ENCODE assay signal across 1 cellular context in genomic region chr4:1248262-1249147, GRCh38.
TF ChIP-seq lines count a peak whose summit lies in the region.

Gene CTBP1 (minus strand): TSS chr4:1249130. CDS start chr4:1241331, 7,799 bp downstream.

TF ChIP-seq in HepG2, 621 proteins besides CTCF, POLR2A, EP300 and RAD21 (continued from another document and continues in another):
- TF ChIP-seq, protein P1, sequence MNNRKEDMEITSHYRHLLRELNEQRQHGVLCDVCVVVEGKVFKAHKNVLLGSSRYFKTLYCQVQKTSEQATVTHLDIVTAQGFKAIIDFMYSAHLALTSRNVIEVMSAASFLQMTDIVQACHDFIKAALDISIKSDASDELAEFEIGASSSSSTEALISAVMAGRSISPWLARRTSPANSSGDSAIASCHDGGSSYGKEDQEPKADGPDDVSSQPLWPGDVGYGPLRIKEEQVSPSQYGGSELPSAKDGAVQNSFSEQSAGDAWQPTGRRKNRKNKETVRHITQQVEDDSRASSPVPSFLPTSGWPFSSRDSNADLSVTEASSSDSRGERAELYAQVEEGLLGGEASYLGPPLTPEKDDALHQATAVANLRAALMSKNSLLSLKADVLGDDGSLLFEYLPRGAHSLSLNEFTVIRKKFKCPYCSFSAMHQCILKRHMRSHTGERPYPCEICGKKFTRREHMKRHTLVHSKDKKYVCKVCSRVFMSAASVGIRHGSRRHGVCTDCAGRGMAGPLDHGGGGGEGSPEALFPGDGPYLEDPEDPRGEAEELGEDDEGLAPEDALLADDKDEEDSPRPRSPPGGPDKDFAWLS (CRISPR knock-in tag; IDR thresholded peaks at IDR 0.05; ENCODE audit: borderline replicate concordance): no peak
- TF ChIP-seq ZSCAN22 (CRISPR knock-in tag; IDR thresholded peaks at IDR 0.05) (peak; percentile 94), NCOR1 (IDR thresholded peaks at IDR 0.05; ENCODE audit: borderline replicate concordance, low read length) (no peak), ARNT (IDR thresholded peaks at IDR 0.05) (no peak), FOXP1 (IDR thresholded peaks at IDR 0.05) (no peak), FOXP1 (CRISPR knock-in tag; IDR thresholded peaks at IDR 0.05) (no peak), ARID3A (IDR thresholded peaks at IDR 0.05; ENCODE audit: low read depth, low read length) (no peak), PPARG (CRISPR knock-in tag; conservative IDR thresholded peaks at IDR 0.05) (no peak), KDM4B (CRISPR knock-in tag; IDR thresholded peaks at IDR 0.05) (no peak), ZFP82 (CRISPR knock-in tag; IDR thresholded peaks at IDR 0.05; ENCODE audit: borderline replicate concordance) (peak; percentile 36; the same call in 1 of the 2 replicates), TAF1 (CRISPR knock-in tag; IDR thresholded peaks at IDR 0.05) (peak; percentile 48), ZSCAN21 (CRISPR knock-in tag; IDR thresholded peaks at IDR 0.05; ENCODE audit: borderline replicate concordance) (no peak), MXD1 (CRISPR knock-in tag; IDR thresholded peaks at IDR 0.05) (peak; percentile 15; the same call in 1 of the 2 replicates), RELA (CRISPR knock-in tag; IDR thresholded peaks at IDR 0.05) (no peak), ZBTB39 (CRISPR knock-in tag; IDR thresholded peaks at IDR 0.05) (no peak), ZNF776 (CRISPR knock-in tag; IDR thresholded peaks at IDR 0.05) (no peak), ZSCAN30 (CRISPR knock-in tag; IDR thresholded peaks at IDR 0.05) (no peak), ZNF510 (CRISPR knock-in tag; IDR thresholded peaks at IDR 0.05; ENCODE audit: low read depth) (no peak), KDM5A (IDR thresholded peaks at IDR 0.05; ENCODE audit: borderline replicate concordance, low read length) (peak; percentile 72; the same call in 1 of the 2 replicates), NFATC3 (CRISPR knock-in tag; IDR thresholded peaks at IDR 0.05) (no peak), ETV5 (CRISPR knock-in tag; IDR thresholded peaks at IDR 0.05; ENCODE audit: borderline replicate concordance) (no peak), NCOA2 (CRISPR knock-in tag; IDR thresholded peaks at IDR 0.05) (no peak), SOX6 (IDR thresholded peaks at IDR 0.05) (no peak), SOX6 (CRISPR knock-in tag; IDR thresholded peaks at IDR 0.05) (no peak), ESRRA (CRISPR knock-in tag; IDR thresholded peaks at IDR 0.05; ENCODE audit: low read depth) (no peak), FOXM1 (CRISPR knock-in tag; IDR thresholded peaks at IDR 0.05) (no peak)
- TF ChIP-seq, protein P2, sequence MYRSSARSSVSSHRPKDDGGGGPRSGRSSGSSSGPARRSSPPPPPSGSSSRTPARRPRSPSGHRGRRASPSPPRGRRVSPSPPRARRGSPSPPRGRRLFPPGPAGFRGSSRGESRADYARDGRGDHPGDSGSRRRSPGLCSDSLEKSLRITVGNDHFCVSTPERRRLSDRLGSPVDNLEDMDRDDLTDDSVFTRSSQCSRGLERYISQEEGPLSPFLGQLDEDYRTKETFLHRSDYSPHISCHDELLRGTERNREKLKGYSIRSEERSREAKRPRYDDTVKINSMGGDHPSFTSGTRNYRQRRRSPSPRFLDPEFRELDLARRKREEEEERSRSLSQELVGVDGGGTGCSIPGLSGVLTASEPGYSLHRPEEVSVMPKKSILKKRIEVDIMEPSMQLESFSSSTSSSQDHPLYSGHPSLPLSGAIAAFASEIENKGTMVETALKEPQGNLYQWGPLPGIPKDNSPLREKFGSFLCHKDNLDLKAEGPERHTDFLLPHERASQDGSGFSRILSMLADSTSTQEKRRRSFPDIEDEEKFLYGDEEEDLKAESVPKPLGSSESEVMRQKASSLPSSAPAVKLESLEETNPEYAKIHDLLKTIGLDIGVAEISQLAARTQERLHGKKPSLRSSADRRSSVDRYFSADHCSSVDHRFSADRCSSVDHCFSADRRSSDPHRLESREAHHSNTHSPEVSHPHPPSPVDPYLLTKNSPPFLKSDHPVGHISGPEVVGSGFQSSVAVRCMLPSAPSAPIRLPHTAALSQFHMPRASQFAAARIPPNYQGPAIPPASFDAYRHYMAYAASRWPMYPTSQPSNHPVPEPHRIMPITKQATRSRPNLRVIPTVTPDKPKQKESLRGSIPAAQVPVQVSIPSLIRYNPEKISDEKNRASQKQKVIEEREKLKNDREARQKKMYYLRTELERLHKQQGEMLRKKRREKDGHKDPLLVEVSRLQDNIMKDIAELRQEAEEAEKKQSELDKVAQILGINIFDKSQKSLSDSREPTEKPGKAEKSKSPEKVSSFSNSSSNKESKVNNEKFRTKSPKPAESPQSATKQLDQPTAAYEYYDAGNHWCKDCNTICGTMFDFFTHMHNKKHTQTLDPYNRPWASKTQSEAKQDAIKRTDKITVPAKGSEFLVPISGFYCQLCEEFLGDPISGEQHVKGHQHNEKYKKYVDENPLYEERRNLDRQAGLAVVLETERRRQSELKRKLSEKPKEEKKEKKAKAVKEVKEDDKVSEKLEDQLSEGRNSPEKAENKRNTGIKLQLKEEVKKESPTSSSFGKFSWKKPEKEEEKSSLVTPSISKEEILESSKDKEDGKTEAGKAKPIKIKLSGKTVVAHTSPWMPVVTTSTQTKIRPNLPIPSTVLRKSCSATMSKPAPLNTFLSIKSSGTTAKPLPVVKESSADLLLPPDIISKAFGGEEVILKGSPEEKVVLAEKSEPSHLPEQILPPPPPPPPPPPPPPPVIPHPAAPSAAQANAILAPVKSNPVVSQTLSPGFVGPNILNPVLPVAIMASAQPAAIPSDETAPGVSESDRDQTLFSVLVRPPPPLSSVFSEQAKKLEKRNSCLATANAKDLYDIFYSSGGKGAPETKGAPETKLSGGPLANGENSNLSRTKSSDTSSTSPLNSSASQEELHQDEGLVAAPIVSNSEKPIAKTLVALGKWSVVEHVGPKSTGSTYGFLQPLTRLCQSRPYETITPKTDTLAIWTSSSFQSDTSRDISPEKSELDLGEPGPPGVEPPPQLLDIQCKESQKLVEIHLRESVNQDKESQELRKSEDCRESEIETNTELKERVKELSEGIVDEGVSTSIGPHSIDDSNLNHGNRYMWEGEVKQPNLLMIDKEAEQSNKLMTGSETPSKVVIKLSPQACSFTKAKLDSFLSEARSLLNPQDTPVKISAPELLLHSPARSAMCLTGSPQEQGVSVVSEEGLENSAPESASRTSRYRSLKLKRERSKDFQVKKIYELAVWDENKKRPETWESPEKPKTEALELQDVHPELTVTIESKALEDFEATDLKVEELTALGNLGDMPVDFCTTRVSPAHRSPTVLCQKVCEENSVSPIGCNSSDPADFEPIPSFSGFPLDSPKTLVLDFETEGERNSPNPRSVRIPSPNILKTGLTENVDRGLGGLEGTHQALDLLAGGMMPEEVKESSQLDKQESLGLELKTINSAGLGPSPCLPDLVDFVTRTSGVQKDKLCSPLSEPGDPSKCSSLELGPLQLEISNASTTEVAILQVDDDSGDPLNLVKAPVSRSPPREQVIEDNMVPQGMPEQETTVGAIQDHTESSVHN (CRISPR knock-in tag; IDR thresholded peaks at IDR 0.05): no peak
- TF ChIP-seq, protein P3, sequence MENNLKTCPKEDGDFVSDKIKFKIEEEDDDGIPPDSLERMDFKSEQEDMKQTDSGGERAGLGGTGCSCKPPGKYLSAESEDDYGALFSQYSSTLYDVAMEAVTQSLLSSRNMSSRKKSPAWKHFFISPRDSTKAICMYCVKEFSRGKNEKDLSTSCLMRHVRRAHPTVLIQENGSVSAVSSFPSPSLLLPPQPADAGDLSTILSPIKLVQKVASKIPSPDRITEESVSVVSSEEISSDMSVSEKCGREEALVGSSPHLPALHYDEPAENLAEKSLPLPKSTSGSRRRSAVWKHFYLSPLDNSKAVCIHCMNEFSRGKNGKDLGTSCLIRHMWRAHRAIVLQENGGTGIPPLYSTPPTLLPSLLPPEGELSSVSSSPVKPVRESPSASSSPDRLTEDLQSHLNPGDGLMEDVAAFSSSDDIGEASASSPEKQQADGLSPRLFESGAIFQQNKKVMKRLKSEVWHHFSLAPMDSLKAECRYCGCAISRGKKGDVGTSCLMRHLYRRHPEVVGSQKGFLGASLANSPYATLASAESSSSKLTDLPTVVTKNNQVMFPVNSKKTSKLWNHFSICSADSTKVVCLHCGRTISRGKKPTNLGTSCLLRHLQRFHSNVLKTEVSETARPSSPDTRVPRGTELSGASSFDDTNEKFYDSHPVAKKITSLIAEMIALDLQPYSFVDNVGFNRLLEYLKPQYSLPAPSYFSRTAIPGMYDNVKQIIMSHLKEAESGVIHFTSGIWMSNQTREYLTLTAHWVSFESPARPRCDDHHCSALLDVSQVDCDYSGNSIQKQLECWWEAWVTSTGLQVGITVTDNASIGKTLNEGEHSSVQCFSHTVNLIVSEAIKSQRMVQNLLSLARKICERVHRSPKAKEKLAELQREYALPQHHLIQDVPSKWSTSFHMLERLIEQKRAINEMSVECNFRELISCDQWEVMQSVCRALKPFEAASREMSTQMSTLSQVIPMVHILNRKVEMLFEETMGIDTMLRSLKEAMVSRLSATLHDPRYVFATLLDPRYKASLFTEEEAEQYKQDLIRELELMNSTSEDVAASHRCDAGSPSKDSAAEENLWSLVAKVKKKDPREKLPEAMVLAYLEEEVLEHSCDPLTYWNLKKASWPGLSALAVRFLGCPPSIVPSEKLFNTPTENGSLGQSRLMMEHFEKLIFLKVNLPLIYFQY (CRISPR knock-in tag; IDR thresholded peaks at IDR 0.05; ENCODE audit: borderline replicate concordance): no peak
- TF ChIP-seq, protein P4, sequence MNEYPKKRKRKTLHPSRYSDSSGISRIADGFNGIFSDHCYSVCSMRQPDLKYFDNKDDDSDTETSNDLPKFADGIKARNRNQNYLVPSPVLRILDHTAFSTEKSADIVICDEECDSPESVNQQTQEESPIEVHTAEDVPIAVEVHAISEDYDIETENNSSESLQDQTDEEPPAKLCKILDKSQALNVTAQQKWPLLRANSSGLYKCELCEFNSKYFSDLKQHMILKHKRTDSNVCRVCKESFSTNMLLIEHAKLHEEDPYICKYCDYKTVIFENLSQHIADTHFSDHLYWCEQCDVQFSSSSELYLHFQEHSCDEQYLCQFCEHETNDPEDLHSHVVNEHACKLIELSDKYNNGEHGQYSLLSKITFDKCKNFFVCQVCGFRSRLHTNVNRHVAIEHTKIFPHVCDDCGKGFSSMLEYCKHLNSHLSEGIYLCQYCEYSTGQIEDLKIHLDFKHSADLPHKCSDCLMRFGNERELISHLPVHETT (CRISPR knock-in tag; conservative IDR thresholded peaks at IDR 0.05): no peak
- TF ChIP-seq, protein P5, sequence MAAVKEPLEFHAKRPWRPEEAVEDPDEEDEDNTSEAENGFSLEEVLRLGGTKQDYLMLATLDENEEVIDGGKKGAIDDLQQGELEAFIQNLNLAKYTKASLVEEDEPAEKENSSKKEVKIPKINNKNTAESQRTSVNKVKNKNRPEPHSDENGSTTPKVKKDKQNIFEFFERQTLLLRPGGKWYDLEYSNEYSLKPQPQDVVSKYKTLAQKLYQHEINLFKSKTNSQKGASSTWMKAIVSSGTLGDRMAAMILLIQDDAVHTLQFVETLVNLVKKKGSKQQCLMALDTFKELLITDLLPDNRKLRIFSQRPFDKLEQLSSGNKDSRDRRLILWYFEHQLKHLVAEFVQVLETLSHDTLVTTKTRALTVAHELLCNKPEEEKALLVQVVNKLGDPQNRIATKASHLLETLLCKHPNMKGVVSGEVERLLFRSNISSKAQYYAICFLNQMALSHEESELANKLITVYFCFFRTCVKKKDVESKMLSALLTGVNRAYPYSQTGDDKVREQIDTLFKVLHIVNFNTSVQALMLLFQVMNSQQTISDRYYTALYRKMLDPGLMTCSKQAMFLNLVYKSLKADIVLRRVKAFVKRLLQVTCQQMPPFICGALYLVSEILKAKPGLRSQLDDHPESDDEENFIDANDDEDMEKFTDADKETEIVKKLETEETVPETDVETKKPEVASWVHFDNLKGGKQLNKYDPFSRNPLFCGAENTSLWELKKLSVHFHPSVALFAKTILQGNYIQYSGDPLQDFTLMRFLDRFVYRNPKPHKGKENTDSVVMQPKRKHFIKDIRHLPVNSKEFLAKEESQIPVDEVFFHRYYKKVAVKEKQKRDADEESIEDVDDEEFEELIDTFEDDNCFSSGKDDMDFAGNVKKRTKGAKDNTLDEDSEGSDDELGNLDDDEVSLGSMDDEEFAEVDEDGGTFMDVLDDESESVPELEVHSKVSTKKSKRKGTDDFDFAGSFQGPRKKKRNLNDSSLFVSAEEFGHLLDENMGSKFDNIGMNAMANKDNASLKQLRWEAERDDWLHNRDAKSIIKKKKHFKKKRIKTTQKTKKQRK (IDR thresholded peaks at IDR 0.05; ENCODE audit: low read length): no peak
- TF ChIP-seq, protein P6, sequence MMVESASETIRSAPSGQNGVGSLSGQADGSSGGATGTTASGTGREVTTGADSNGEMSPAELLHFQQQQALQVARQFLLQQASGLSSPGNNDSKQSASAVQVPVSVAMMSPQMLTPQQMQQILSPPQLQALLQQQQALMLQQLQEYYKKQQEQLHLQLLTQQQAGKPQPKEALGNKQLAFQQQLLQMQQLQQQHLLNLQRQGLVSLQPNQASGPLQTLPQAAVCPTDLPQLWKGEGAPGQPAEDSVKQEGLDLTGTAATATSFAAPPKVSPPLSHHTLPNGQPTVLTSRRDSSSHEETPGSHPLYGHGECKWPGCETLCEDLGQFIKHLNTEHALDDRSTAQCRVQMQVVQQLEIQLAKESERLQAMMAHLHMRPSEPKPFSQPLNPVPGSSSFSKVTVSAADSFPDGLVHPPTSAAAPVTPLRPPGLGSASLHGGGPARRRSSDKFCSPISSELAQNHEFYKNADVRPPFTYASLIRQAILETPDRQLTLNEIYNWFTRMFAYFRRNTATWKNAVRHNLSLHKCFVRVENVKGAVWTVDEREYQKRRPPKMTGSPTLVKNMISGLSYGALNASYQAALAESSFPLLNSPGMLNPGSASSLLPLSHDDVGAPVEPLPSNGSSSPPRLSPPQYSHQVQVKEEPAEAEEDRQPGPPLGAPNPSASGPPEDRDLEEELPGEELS (CRISPR knock-in tag; IDR thresholded peaks at IDR 0.05): no peak
